7 cellular contexts compared by ENCODE assay signal in genomic region chr1:156214024-156214748, GRCh38. TPM values are rescaled to one million over a fixed set of nuclear protein-coding genes. Genes with fewer than 3 reads are reported as not detected.
DNase-seq lines count a peak whose midpoint lies in the region; ATAC-seq and TF ChIP-seq lines count a peak whose summit lies in the region.

No MANE protein-coding gene starts in this region.

- H3K4me3 ChIP-seq in GM23338: peak overlapping the region; percentile 64
- H3K4me3 ChIP-seq in endodermal cell (ENCODE audit: low read length): peak overlapping the region; percentile 89

- H3K79me2 ChIP-seq in GM23338 (replicated peaks; ENCODE audit: insufficient read depth): peaks cover 55% of the 10 kb centered on the region

- H3K4me1 ChIP-seq in GM23338 (ENCODE audit: insufficient read depth) (peaks cover 21% of the 10 kb centered on the region), endodermal cell (ENCODE audit: control insufficient read depth, insufficient read depth, low read length) (no peaks in the 10 kb centered on the region)

- H3K9ac ChIP-seq in endodermal cell (ENCODE audit: extremely low read depth, low read length, poor library complexity, severe bottlenecking): no peak overlapping the region

- H2AFZ ChIP-seq in GM23338: no peak overlapping the region

- H3K27ac ChIP-seq in GM23338 (ENCODE audit: low read depth) (peak overlapping the region; percentile 96; the same call in 1 of the 2 replicates), RWPE1 (peak overlapping the region; percentile 93), endodermal cell (ENCODE audit: low read depth, low read length) (no peak overlapping the region)

- TF ChIP-seq CTCF in GM23338 (conservative IDR thresholded peaks at IDR 0.05; ENCODE audit: low read depth in 2 of 2) (no peak), RWPE1 (conservative IDR thresholded peaks at IDR 0.05; ENCODE audit: low read depth) (no peak), endodermal cell (conservative IDR thresholded peaks at IDR 0.05) (no peak)

- H3F3A ChIP-seq in GM23338 (replicated peaks; ENCODE audit: low read depth): peaks cover 11% of the 10 kb centered on the region; the same call in 1 of the 2 replicates

- 0 out of 2 replicates have a peak, but pooled peaks cover 5% of the 10 kb centered on the region for H3K36me3 ChIP-seq in GM23338 (ENCODE audit: insufficient read depth)
- peaks cover 41% of the 10 kb centered on the region for H3K36me3 ChIP-seq in endodermal cell (ENCODE audit: control insufficient read depth, insufficient read depth, low read length)

- H3K9me2 ChIP-seq in GM23338 (ENCODE audit: insufficient read depth): no peaks in the 10 kb centered on the region

- CTCF ChIA-PET in RWPE1 (lab: Yijun Ruan, JAX): interaction anchor here (0.8 to 1.1 kb wide), 2 partner anchors 11 to 84 kb away, joined by 3 to 8 read pairs; no protein-coding TSS in a partner anchor

- H3K27ac Mint-ChIP-seq in GM23338 (peak overlapping the region; percentile 86), endodermal cell (peak overlapping the region; percentile 86)

- peaks cover 19% of the 10 kb centered on the region for H3K4me1 Mint-ChIP-seq in GM23338
- H3K4me1 Mint-ChIP-seq in endodermal cell: peaks cover 25% of the 10 kb centered on the region

- peak overlapping the region; percentile 96 for H3K4me3 Mint-ChIP-seq in GM23338
- peak overlapping the region; percentile 89 for H3K4me3 Mint-ChIP-seq in endodermal cell

- no peaks in the 10 kb centered on the region for H3K27me3 ChIP-seq in GM23338 (ENCODE audit: insufficient read depth)
- H3K27me3 ChIP-seq in endodermal cell (ENCODE audit: control insufficient read depth, insufficient read depth, low read length, poor library complexity, severe bottlenecking): no peaks in the 10 kb centered on the region

- H3K36me3 Mint-ChIP-seq in GM23338 (ENCODE audit: low read depth): peaks cover 25% of the 10 kb centered on the region
- peaks cover 52% of the 10 kb centered on the region for H3K36me3 Mint-ChIP-seq in endodermal cell (ENCODE audit: low read depth)

- H4K20me1 ChIP-seq in GM23338 (replicated peaks; ENCODE audit: insufficient read depth): peaks cover 11% of the 10 kb centered on the region; the same call in 1 of the 2 replicates

- 89 to 93% methylated on average over 15 to 16 of the region's 16 CpGs for WGBS in endodermal cell (ENCODE audit: insufficient coverage in 1 of 2, insufficient read length in 1 of 2), 2 experiments

- H3K4me2 ChIP-seq in GM23338: peak overlapping the region; percentile 98

- DNase-seq in GM23338 (ENCODE audit: low spot score) (no peak), RWPE1 (ENCODE audit: low spot score) (peak; percentile 74), endodermal cell (peak; percentile 47), pons (ENCODE audit: low spot score) (peak; percentile 38), NCI-H1694 (lab: John Stamatoyannopoulos, UW) (no peak), dermis blood vessel endothelial cell (no peak)

- POLR2A ChIA-PET in RWPE1 (lab: Yijun Ruan, JAX; ENCODE audit: low non-redundant PET): no interaction called here

- ATAC-seq in GM23338 (no peak), HG03175 (IDR thresholded peaks at IDR 0.05; ENCODE audit: unreplicated experiment) (no peak)

- H3K9me3 Mint-ChIP-seq in GM23338 (no peaks in the 10 kb centered on the region), endodermal cell (no peaks in the 10 kb centered on the region)

- H3K27me3 Mint-ChIP-seq in GM23338 (ENCODE audit: insufficient read depth, low read depth, poor library complexity) (peaks cover 11% of the 10 kb centered on the region), endodermal cell (ENCODE audit: insufficient read depth) (no peaks in the 10 kb centered on the region)

- H3K9me3 ChIP-seq in endodermal cell (ENCODE audit: control insufficient read depth, low read length): no peaks in the 10 kb centered on the region

TF ChIP-seq in GM23338, 12 proteins besides CTCF, POLR2A, EP300 and RAD21 (continues in another document):
- TF ChIP-seq ZNF331 (CRISPR knock-in tag; IDR thresholded peaks at IDR 0.05; ENCODE audit: low read depth) (no peak), NANOG (IDR thresholded peaks at IDR 0.05; ENCODE audit: borderline replicate concordance) (no peak), ETS1 (IDR thresholded peaks at IDR 0.05) (no peak), REST (IDR thresholded peaks at IDR 0.05; ENCODE audit: unreplicated experiment) (no peak), EZH2 (IDR thresholded peaks at IDR 0.05; ENCODE audit: low read depth, unreplicated experiment) (no peak)

RNA-seq across cellular contexts. Expression of gene PMF1, which starts 1.4 kb away (rescaled TPM):
- total RNA-seq in GM23338 (2014; rRNA removed; shearing (Covaris generic)): 86.1 and 112 TPM in 2 replicates
- 118 and 120 TPM in 2 replicates for polyA plus RNA-seq in GM23338 (2016; fragmentation: Nextera tagmentation; extraction: Ambion mirVana)
- total RNA-seq in endodermal cell (100 to 1,000 TPM; 119 TPM), dermis blood vessel endothelial cell (64.2 and 66.4 TPM in 2 replicates)
- polyA plus RNA-seq in endodermal cell (2013, experiment 1 of 2): 95.4 TPM
- polyA plus RNA-seq in endodermal cell (2013, experiment 2 of 2): 93.2 TPM

RNA-seq across cellular contexts. Expression of gene SLC25A44, which starts 20.3 kb away (rescaled TPM):
- 19.9 and 25.1 TPM in 2 replicates for total RNA-seq in GM23338 (2014; rRNA removed; shearing (Covaris generic))
- 7.0 and 7.6 TPM in 2 replicates for polyA plus RNA-seq in GM23338 (2016; fragmentation: Nextera tagmentation; extraction: Ambion mirVana)
- 10 to 100 TPM; 20.9 to 22.7 TPM for total RNA-seq in endodermal cell
- 19.9 TPM for polyA plus RNA-seq in endodermal cell (2013, experiment 1 of 2)
- 22.4 TPM for polyA plus RNA-seq in endodermal cell (2013, experiment 2 of 2)
- total RNA-seq in dermis blood vessel endothelial cell: 9.0 and 15.9 TPM in 2 replicates

RNA-seq across cellular contexts. Expression of gene BGLAP, which starts 27.8 kb away (rescaled TPM):
- 0.42 and 2.7 TPM in 2 replicates for total RNA-seq in GM23338 (2014; rRNA removed; shearing (Covaris generic))
- 0.36 and 1.2 TPM in 2 replicates for polyA plus RNA-seq in GM23338 (2016; fragmentation: Nextera tagmentation; extraction: Ambion mirVana)
- 1 to 10 TPM; 4.6 to 5.4 TPM for total RNA-seq in endodermal cell
- polyA plus RNA-seq in endodermal cell (2013, experiment 1 of 2): 2.2 TPM
- polyA plus RNA-seq in endodermal cell (2013, experiment 2 of 2): 2.8 TPM
- 0.19 TPM in 1 of 2 replicates, not detected in the other for total RNA-seq in dermis blood vessel endothelial cell

RNA-seq across cellular contexts. Expression of gene PAQR6, which starts 33.7 kb away (rescaled TPM):
- total RNA-seq in GM23338 (2014; rRNA removed; shearing (Covaris generic)): 3.3 and 4.2 TPM in 2 replicates
- 2.4 and 2.6 TPM in 2 replicates for polyA plus RNA-seq in GM23338 (2016; fragmentation: Nextera tagmentation; extraction: Ambion mirVana)
- 10 to 100 TPM; 12.2 to 16.4 TPM for total RNA-seq in endodermal cell
- 7.0 TPM for polyA plus RNA-seq in endodermal cell (2013, experiment 1 of 2)
- 6.0 TPM for polyA plus RNA-seq in endodermal cell (2013, experiment 2 of 2)
- total RNA-seq in dermis blood vessel endothelial cell: 0.19 and 0.68 TPM in 2 replicates

Comparison
In these comparisons a context has a peak if more than half of its experiments do, and no peak if none do; other contexts are left out.
1. DNase-seq: peak in RWPE1 (single experiment), endodermal cell (single experiment) and pons (single experiment); none in GM23338 (single experiment), NCI-H1694 (single experiment) and dermis blood vessel endothelial cell (single experiment).